In the genomic region with DNA sequence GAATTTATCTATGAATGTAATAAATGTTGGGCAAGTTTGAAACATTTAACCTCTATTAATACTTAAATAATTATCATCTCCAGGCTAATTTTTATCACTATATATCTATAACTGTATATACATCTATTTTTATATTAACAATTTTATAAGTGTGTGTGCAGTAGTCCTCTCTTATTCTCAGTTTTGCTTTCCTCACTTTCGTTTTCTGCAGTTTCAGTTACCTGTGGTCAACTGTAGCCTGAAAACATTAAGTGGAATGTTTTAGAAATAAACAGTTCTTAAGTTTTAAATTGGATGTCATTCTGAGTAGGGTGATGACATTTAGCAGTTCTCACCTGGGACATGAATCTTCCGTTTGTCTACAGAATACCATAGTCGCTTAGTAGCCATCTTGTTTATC, we compare ENCODE assay signal across 21 cellular contexts.
DNase-seq lines count a peak whose midpoint lies in the region; ATAC-seq and TF ChIP-seq lines count a peak whose summit lies in the region.
"Had no signal": no experiment of that assay in that cellular context is flagged by ENCODE, and none has a peak within 500 bp of the region (broad histone marks: within the 10 kb centered on the region; RNA-seq: fewer than 3 reads in every experiment).

No MANE protein-coding gene starts in this region.

- H2AFZ ChIP-seq in HCT116 (ENCODE audit: low read depth, low read length, poor library complexity, severe bottlenecking): peak overlapping the region; percentile 52

- no peaks in the 10 kb centered on the region for H3K36me3 ChIP-seq in HCT116 (ENCODE audit: control insufficient read depth in 1 of 2, insufficient read depth in 2 of 2, low read length in 2 of 2)
- H3K36me3 ChIP-seq in esophagus muscularis mucosa: no peaks in the 10 kb centered on the region
- H3K36me3 ChIP-seq in Caco-2 (ENCODE audit: control insufficient read depth, insufficient read depth, low read length): no peaks in the 10 kb centered on the region

- intact Hi-C loops in HCT116 (cut with micrococcal nuclease) (loop anchor here (2.0 to 10.0 kb wide), 2 partner anchors 580 to 764 kb away; no protein-coding TSS in a partner anchor), esophagus muscularis mucosa (cut with DNase I) (no loop called here), Caco-2 (cut with micrococcal nuclease; ENCODE audit: unreplicated experiment) (loop anchor here (5.0 kb wide), 2 partner anchors 602 to 1508 kb away; no protein-coding TSS in a partner anchor)

- H3K27ac Mint-ChIP-seq in activated CD8-positive, alpha-beta memory T cell treated with anti-CD3 and anti-CD28 coated beads, Interleukin-2, amount 10 ng/mL, durations not matched to agents 7 days and 5 days: no peak overlapping the region
- no peak overlapping the region for H3K27ac Mint-ChIP-seq in Caco-2 (ENCODE audit: unreplicated experiment)
- H3K27ac Mint-ChIP-seq: activated naive CD4-positive, alpha-beta T cell treated with anti-CD3 and anti-CD28 coated beads for 36 hours; brain; dendritic cell treated with granulocyte-macrophage colony-stimulating factor and Interleukin-4, amounts not matched to agents 40 ng/mL and 50 ng/mL, for 4 days; type B pancreatic cell had no signal

- no peaks in the 10 kb centered on the region for H3K27me3 ChIP-seq in HCT116 (ENCODE audit: insufficient read depth, low read length)
- H3K27me3 ChIP-seq in esophagus muscularis mucosa: no peaks in the 10 kb centered on the region
- H3K27me3 ChIP-seq in Caco-2 (replicated peaks; ENCODE audit: control insufficient read depth, insufficient read depth, low read length): no peaks in the 10 kb centered on the region
- H3K27me3 ChIP-seq: hepatocyte had no signal

- TF ChIP-seq CTCF in HCT116 (IDR thresholded peaks at IDR 0.05 in 2 of 3, conservative IDR thresholded peaks at IDR 0.05 in 1 of 3; ENCODE audit: borderline replicate concordance in 1 of 3, insufficient read depth in 1 of 3, low read depth in 2 of 3, low read length in 2 of 3) (no peak), esophagus muscularis mucosa (IDR thresholded peaks at IDR 0.05) (no peak), Caco-2 (IDR thresholded peaks at IDR 0.05; ENCODE audit: insufficient read depth in 1 of 2, low read depth in 1 of 2, low read length in 1 of 2, severe bottlenecking in 1 of 2, unreplicated experiment in 1 of 2) (no peak)

- TF ChIP-seq POLR2A in HCT116 (IDR thresholded peaks at IDR 0.05; ENCODE audit: borderline replicate concordance, extremely low read depth, insufficient read depth, insufficient read length): no peak
- no peak for TF ChIP-seq POLR2A in esophagus muscularis mucosa (IDR thresholded peaks at IDR 0.05; ENCODE audit: low read depth)

- no peaks in the 10 kb centered on the region for H4K20me1 ChIP-seq in HCT116 (ENCODE audit: insufficient read depth)

- H3K27ac ChIP-seq in HCT116 (ENCODE audit: low read depth, low read length) (no peak overlapping the region), esophagus muscularis mucosa (replicated peaks in 1 of 4) (no peak overlapping the region)
- H3K27ac ChIP-seq: 22Rv1, hepatocyte, SK-N-MC had no signal

- peaks cover 16 to 18% of the 10 kb centered on the region in 2 experiments for H3K4me1 ChIP-seq in HCT116 (ENCODE audit: control insufficient read depth in 1 of 2, insufficient read depth in 2 of 2, low read length in 2 of 2)
- no peaks in the 10 kb centered on the region for H3K4me1 ChIP-seq in esophagus muscularis mucosa
- H3K4me1 ChIP-seq in Caco-2: peaks cover 17% of the 10 kb centered on the region

- RAD21 ChIA-PET in HCT116 (lab: Charles Lee; ENCODE audit: low non-redundant PET in 1 of 2, low total read pairs in 2 of 2, uncharacterized antibody in 2 of 2, unreplicated experiment in 2 of 2): no interaction called here

- H3K4me3 ChIP-seq in HCT116 (replicated peaks in 1 of 2; ENCODE audit: low read depth in 1 of 2, low read length in 2 of 2) (no peak overlapping the region), esophagus muscularis mucosa (no peak overlapping the region), Caco-2 (ENCODE audit: low read depth, low read length) (no peak overlapping the region)
- H3K4me3 ChIP-seq: hepatocyte, mucosa of descending colon, SK-N-MC had no signal

- DNase-seq in activated CD8-positive, alpha-beta memory T cell treated with anti-CD3 and anti-CD28 coated beads, Interleukin-2, amount 10 ng/mL, durations not matched to agents 7 days and 5 days: no peak
- DNase-seq in activated CD8-positive, alpha-beta memory T cell treated with anti-CD3 and anti-CD28 coated beads, Interleukin-2, amount 50 U/mL, for 4 hours: no peak
- DNase-seq in HCT116 (ENCODE audit: low read depth, low spot score) (no peak), esophagus muscularis mucosa (ENCODE audit: extremely low spot score) (no peak), islet precursor cell (no peak), GM03348 (ENCODE audit: low spot score) (no peak), Caco-2 (no peak)
- DNase-seq: activated naive CD4-positive, alpha-beta T cell treated with anti-CD3 and anti-CD28 coated beads for 36 hours; left cardiac atrium; mucosa of descending colon; NCI-H1417; NCI-H345; OCI-M1; stimulated activated CD4-positive, alpha-beta T cell treated with anti-CD3 and anti-CD28 coated beads, Interleukin-4, amount 100 ng/mL, for 4 hours had no signal

- H3K9ac ChIP-seq in HCT116 (ENCODE audit: low read length): no peak overlapping the region

- no peaks in the 10 kb centered on the region for H3K79me2 ChIP-seq in HCT116 (ENCODE audit: insufficient read depth, low read length)
- H3K79me2 ChIP-seq: hepatocyte had no signal

- H3K4me1 Mint-ChIP-seq in activated CD8-positive, alpha-beta memory T cell treated with anti-CD3 and anti-CD28 coated beads, Interleukin-2, amount 10 ng/mL, durations not matched to agents 7 days and 5 days: peaks cover 3% of the 10 kb centered on the region
- peaks cover 10% of the 10 kb centered on the region for H3K4me1 Mint-ChIP-seq in Caco-2 (ENCODE audit: low read depth, unreplicated experiment)
- H3K4me1 Mint-ChIP-seq: brain had no signal

- CTCF ChIA-PET in activated CD8-positive, alpha-beta memory T cell treated with anti-CD3 and anti-CD28 coated beads, Interleukin-2, amount 10 ng/mL, durations not matched to agents 7 days and 5 days (lab: Charles Lee): interaction anchor here (1.5 kb wide), 1 partner anchor 13 kb away, joined by 5 read pairs; no protein-coding TSS in a partner anchor
- CTCF ChIA-PET in HCT116 (lab: Charles Lee) (interaction anchor here (0.9 to 1.4 kb wide), 3 partner anchors 9 to 761 kb away, joined by 3 to 6 read pairs (median 5); no protein-coding TSS in a partner anchor), Caco-2 (lab: Charles Lee) (no interaction called here)

- H3K9me3 ChIP-seq in HCT116 (ENCODE audit: control insufficient read depth in 1 of 2, insufficient read depth in 1 of 2, low read depth in 1 of 2, low read length in 2 of 2) (no peaks in the 10 kb centered on the region), esophagus muscularis mucosa (no peaks in the 10 kb centered on the region), Caco-2 (no peaks in the 10 kb centered on the region)
- H3K9me3 ChIP-seq: mucosa of descending colon had no signal

- peak; percentile 30 for ATAC-seq in activated CD8-positive, alpha-beta memory T cell treated with anti-CD3 and anti-CD28 coated beads, Interleukin-2, amount 10 ng/mL, durations not matched to agents 7 days and 5 days
- ATAC-seq in HCT116 (no peak), HG03280 (IDR thresholded peaks at IDR 0.05; ENCODE audit: unreplicated experiment) (peak; percentile 70)
- ATAC-seq: left cardiac atrium, mucosa of descending colon had no signal

- 74% methylated on average over 3 of the region's 3 CpGs for WGBS in esophagus muscularis mucosa

- no peaks in the 10 kb centered on the region for H3K9me3 Mint-ChIP-seq in activated CD8-positive, alpha-beta memory T cell treated with anti-CD3 and anti-CD28 coated beads, Interleukin-2, amount 10 ng/mL, durations not matched to agents 7 days and 5 days (ENCODE audit: low read depth)
- no peaks in the 10 kb centered on the region for H3K9me3 Mint-ChIP-seq in Caco-2 (ENCODE audit: unreplicated experiment)
- H3K9me3 Mint-ChIP-seq: activated naive CD4-positive, alpha-beta T cell treated with anti-CD3 and anti-CD28 coated beads for 36 hours; type B pancreatic cell had no signal

- H3K36me3 Mint-ChIP-seq in activated CD8-positive, alpha-beta memory T cell treated with anti-CD3 and anti-CD28 coated beads, Interleukin-2, amount 10 ng/mL, durations not matched to agents 7 days and 5 days: no peaks in the 10 kb centered on the region
- H3K36me3 Mint-ChIP-seq in Caco-2 (ENCODE audit: insufficient read depth, unreplicated experiment): no peaks in the 10 kb centered on the region
- H3K36me3 Mint-ChIP-seq: brain, type B pancreatic cell had no signal

- H3K9me2 ChIP-seq in HCT116 (ENCODE audit: insufficient read depth): no peaks in the 10 kb centered on the region

- BruUV-seq in HCT116 (replicated peaks; lab: Mats Ljungman, UMichigan): no TSS peak
- BruUV-seq in Caco-2 (replicated peaks; lab: Mats Ljungman, UMichigan): no TSS peak

- TF ChIP-seq EP300 in esophagus muscularis mucosa (IDR thresholded peaks at IDR 0.05): no peak

- no peak for TF ChIP-seq RAD21 in HCT116 (IDR thresholded peaks at IDR 0.05; ENCODE audit: low read depth)

- H3K27me3 Mint-ChIP-seq in activated CD8-positive, alpha-beta memory T cell treated with anti-CD3 and anti-CD28 coated beads, Interleukin-2, amount 10 ng/mL, durations not matched to agents 7 days and 5 days: peaks cover 14% of the 10 kb centered on the region
- peaks cover 10% of the 10 kb centered on the region for H3K27me3 Mint-ChIP-seq in Caco-2 (ENCODE audit: insufficient read depth, unreplicated experiment)
- H3K27me3 Mint-ChIP-seq: brain; dendritic cell treated with granulocyte-macrophage colony-stimulating factor and Interleukin-4, amounts not matched to agents 40 ng/mL and 50 ng/mL, for 4 days; type B pancreatic cell had no signal

- no peak overlapping the region for H3K4me3 Mint-ChIP-seq in activated CD8-positive, alpha-beta memory T cell treated with anti-CD3 and anti-CD28 coated beads, Interleukin-2, amount 10 ng/mL, durations not matched to agents 7 days and 5 days
- H3K4me3 Mint-ChIP-seq in Caco-2 (ENCODE audit: unreplicated experiment): no peak overlapping the region
- H3K4me3 Mint-ChIP-seq: activated naive CD4-positive, alpha-beta T cell treated with anti-CD3 and anti-CD28 coated beads for 36 hours; brain; dendritic cell treated with granulocyte-macrophage colony-stimulating factor and Interleukin-4, amounts not matched to agents 40 ng/mL and 50 ng/mL, for 4 days; type B pancreatic cell had no signal

- POLR2A ChIA-PET in HCT116 (lab: Charles Lee) (no interaction called here), Caco-2 (lab: Charles Lee) (no interaction called here)

- H3K4me2 ChIP-seq in HCT116 (ENCODE audit: low read length): no peak overlapping the region

TF ChIP-seq in HCT116, 20 proteins besides CTCF, POLR2A, EP300 and RAD21 (continues in another document):
- TF ChIP-seq ELF1 (IDR thresholded peaks at IDR 0.05; ENCODE audit: borderline replicate concordance, low read depth) (no peak), POLR2AphosphoS5 (IDR thresholded peaks at IDR 0.05; ENCODE audit: low read depth, low read length) (no peak), JUND (IDR thresholded peaks at IDR 0.05) (no peak), ATF3 (IDR thresholded peaks at IDR 0.05) (no peak)
